In genomic region chr4:182730791-182731190, GRCh38 we compare ENCODE assay signal across 6 cellular contexts.
"Had no signal": no experiment of that assay in that cellular context is flagged by ENCODE, and none has a peak within 500 bp of the region (broad histone marks: within the 10 kb centered on the region; RNA-seq: fewer than 3 reads in every experiment).

No MANE protein-coding gene starts in this region.

- H3K27ac ChIP-seq: HL-60 had no signal

- FAIRE-seq: H54 had no signal

- DNase-seq: GOT3, H9, HCEC 1CT, KG1 had no signal
